Comparison of ENCODE assay signal across 15 cellular contexts in the genomic region with DNA sequence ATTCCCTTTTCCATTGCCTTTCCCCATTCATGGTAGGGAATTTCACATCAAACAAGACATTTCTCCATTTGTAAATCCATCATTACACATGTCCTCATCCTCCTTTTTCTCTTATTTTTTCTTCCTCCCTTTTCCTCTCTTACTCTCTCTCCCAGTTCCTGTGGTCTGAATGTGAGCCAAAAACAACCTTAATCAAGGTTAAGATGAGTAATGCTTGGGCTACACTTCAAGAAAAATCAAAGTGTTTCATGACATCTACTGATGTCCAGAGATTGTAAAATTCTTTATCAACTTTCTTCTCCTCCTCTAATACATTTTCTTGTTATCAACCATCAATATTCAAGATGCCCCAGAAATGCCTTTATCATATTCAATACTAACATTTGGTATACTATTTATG.
DNase-seq lines count a peak whose midpoint lies in the region; ATAC-seq and TF ChIP-seq lines count a peak whose summit lies in the region.
"Had no signal": no experiment of that assay in that cellular context is flagged by ENCODE, and none has a peak within 500 bp of the region (broad histone marks: within the 10 kb centered on the region; RNA-seq: fewer than 3 reads in every experiment).

No MANE protein-coding gene starts in this region.

- H3K9me3 ChIP-seq in adipocyte (ENCODE audit: control insufficient read depth, low read length) (no peaks in the 10 kb centered on the region), tibial artery (no peaks in the 10 kb centered on the region)
- H3K9me3 ChIP-seq: testis had no signal

- H3K27me3 ChIP-seq in adipocyte (replicated peaks; ENCODE audit: control insufficient read depth, insufficient read depth, low read length) (no peaks in the 10 kb centered on the region), tibial artery (no peaks in the 10 kb centered on the region)
- H3K27me3 ChIP-seq: heart left ventricle, testis had no signal

- no peak for ATAC-seq in GM19397 (IDR thresholded peaks at IDR 0.05; ENCODE audit: unreplicated experiment)
- no peak for ATAC-seq in GM21515 (IDR thresholded peaks at IDR 0.05; ENCODE audit: unreplicated experiment)
- ATAC-seq: activated CD4-positive, CD25-positive, alpha-beta regulatory T cell treated with anti-CD3 and anti-CD28 coated beads, Interleukin-2, amount 50 U/mL, for 24 hours; activated naive CD8-positive, alpha-beta T cell treated with anti-CD3 and anti-CD28 coated beads, Interleukin-2, amount 50 U/mL, for 24 hours; heart left ventricle had no signal

- H3K9ac ChIP-seq in adipocyte (ENCODE audit: low read length): no peak overlapping the region

- no peak for TF ChIP-seq CTCF in foreskin fibroblast (IDR thresholded peaks at IDR 0.05; ENCODE audit: low read depth, low read length)
- TF ChIP-seq CTCF in tibial artery (IDR thresholded peaks at IDR 0.05): no peak

- DNase-seq in A172 (ENCODE audit: low spot score): peak; percentile 90
- peak; percentile 69 for DNase-seq in HS-5 (ENCODE audit: low read depth)
- peak; percentile 38 for DNase-seq in adipocyte (ENCODE audit: low read depth)
- DNase-seq in foreskin fibroblast: peak; percentile 79 to 89
- DNase-seq in iPS-NIHi11 (ENCODE audit: low spot score): no peak
- no peak for DNase-seq in tibial artery
- DNase-seq: activated naive CD8-positive, alpha-beta T cell treated with anti-CD3 and anti-CD28 coated beads, Interleukin-2, amount 50 U/mL, for 24 hours; heart left ventricle; KG1; NCI-H1694 treated with DMSO at 0.1 percent for 48 hours; NCI-H69; testis had no signal

- H3K36me3 ChIP-seq in adipocyte (ENCODE audit: control insufficient read depth, insufficient read depth, low read length, severe bottlenecking): no peaks in the 10 kb centered on the region
- no peaks in the 10 kb centered on the region for H3K36me3 ChIP-seq in tibial artery
- H3K36me3 ChIP-seq: heart left ventricle had no signal

- peaks cover 11% of the 10 kb centered on the region for H3K4me1 ChIP-seq in adipocyte (ENCODE audit: control insufficient read depth, insufficient read depth, low read length)
- H3K4me1 ChIP-seq in tibial artery: no peaks in the 10 kb centered on the region
- H3K4me1 ChIP-seq: heart left ventricle, testis had no signal

- H3K27ac ChIP-seq in tibial artery: no peak overlapping the region
- H3K27ac ChIP-seq: heart left ventricle, testis had no signal

- intact Hi-C loops in tibial artery (cut with DNase I; ENCODE audit: low total_unique reads): no loop called here

- H3K4me3 ChIP-seq in adipocyte (ENCODE audit: low read length) (no peak overlapping the region), foreskin fibroblast (ENCODE audit: low read depth in 1 of 2, low read length in 2 of 2) (no peak overlapping the region), tibial artery (no peak overlapping the region)
- H3K4me3 ChIP-seq: heart left ventricle, testis had no signal

Comparison
In these comparisons a context has a peak if more than half of its experiments do, and no peak if none do; other contexts are left out.
1. DNase-seq: peak in A172 (single experiment), HS-5 (single experiment), adipocyte (single experiment) and foreskin fibroblast (2 of 2); none in iPS-NIHi11 (single experiment) and tibial artery (0 of 2).